Comparison of ENCODE assay signal across 6 cellular contexts in genomic region chr7:129361771-129362170, GRCh38.
"Had no signal": no experiment of that assay in that cellular context is flagged by ENCODE, and none has a peak within 500 bp of the region (broad histone marks: within the 10 kb centered on the region; RNA-seq: fewer than 3 reads in every experiment).

No MANE protein-coding gene starts in this region.

- H3K9me3 Mint-ChIP-seq: IgD-negative memory B cell had no signal

- H3K27ac Mint-ChIP-seq: IgD-negative memory B cell had no signal

- H3K4me3 Mint-ChIP-seq: IgD-negative memory B cell had no signal

- H3K27me3 Mint-ChIP-seq: IgD-negative memory B cell had no signal

- ATAC-seq: HepG2 had no signal

- H3K27ac ChIP-seq: HL-60 had no signal

- FAIRE-seq: HepG2, HTR-8/SVneo had no signal

- DNase-seq: IMR-90, KBM-7 had no signal
